Comparison of ENCODE assay signal across 19 cellular contexts in genomic region chr3:30704931-30705890, GRCh38.
DNase-seq lines count a peak whose midpoint lies in the region; ATAC-seq, FAIRE-seq and TF ChIP-seq lines count a peak whose summit lies in the region.
"Had no signal": no experiment of that assay in that cellular context is flagged by ENCODE, and none has a peak within 500 bp of the region (broad histone marks: within the 10 kb centered on the region; RNA-seq: fewer than 3 reads in every experiment).

No MANE protein-coding gene starts in this region.

- FAIRE-seq in astrocyte (lab: Jason Lieb, UNC) = peak; percentile 13
- FAIRE-seq: GM18507, HTR-8/SVneo had no signal

- H3K4me1 Mint-ChIP-seq in GM23338 (peaks cover 13% of the 10 kb centered on the region), astrocyte (ENCODE audit: low read depth, unreplicated experiment) (no peaks in the 10 kb centered on the region), neural progenitor cell (no peaks in the 10 kb centered on the region), Calu3 (ENCODE audit: low read depth, unreplicated experiment) (peaks cover 8% of the 10 kb centered on the region)

- H3K4me1 ChIP-seq in GM23338 (ENCODE audit: insufficient read depth) = peaks cover 14% of the 10 kb centered on the region
- no peaks in the 10 kb centered on the region for H3K4me1 ChIP-seq in astrocyte (ENCODE audit: insufficient read depth, low read length)
- H3K4me1 ChIP-seq in neural progenitor cell = no peaks in the 10 kb centered on the region
- no peaks in the 10 kb centered on the region for H3K4me1 ChIP-seq in Karpas-422 (ENCODE audit: low read length)

- H3K27ac Mint-ChIP-seq in GM23338 (no peak overlapping the region), astrocyte (ENCODE audit: unreplicated experiment) (no peak overlapping the region), neural progenitor cell (no peak overlapping the region), Calu3 (ENCODE audit: unreplicated experiment) (no peak overlapping the region)

- no peaks in the 10 kb centered on the region for H4K20me1 ChIP-seq in GM23338 (replicated peaks; ENCODE audit: insufficient read depth)
- no peaks in the 10 kb centered on the region for H4K20me1 ChIP-seq in astrocyte (ENCODE audit: insufficient read depth, low read length)
- no peaks in the 10 kb centered on the region for H4K20me1 ChIP-seq in neural progenitor cell (ENCODE audit: low read depth)
- no peaks in the 10 kb centered on the region for H4K20me1 ChIP-seq in Karpas-422 (ENCODE audit: insufficient read depth, low read depth, low read length)

- H3F3A ChIP-seq in GM23338 (replicated peaks; ENCODE audit: low read depth) (no peaks in the 10 kb centered on the region), neural progenitor cell (ENCODE audit: low read depth) (no peaks in the 10 kb centered on the region)

- CTCF ChIA-PET in Calu3 (lab: Charles Lee) = no interaction called here

- H3K27me3 ChIP-seq in GM23338 (ENCODE audit: insufficient read depth) (no peaks in the 10 kb centered on the region), astrocyte (ENCODE audit: insufficient read depth, low read length) (no peaks in the 10 kb centered on the region), neural progenitor cell (no peaks in the 10 kb centered on the region), Karpas-422 (ENCODE audit: low read length) (no peaks in the 10 kb centered on the region)

- no peak for ATAC-seq in GM23338
- ATAC-seq in GM19328 (IDR thresholded peaks at IDR 0.05; ENCODE audit: unreplicated experiment) = no peak
- ATAC-seq: HCT116, Panc1, SK-N-SH treated with all-trans-retinoic acid at 6 μM for 48 hours had no signal

- peaks cover 4% of the 10 kb centered on the region for H3K36me3 ChIP-seq in GM23338 (ENCODE audit: insufficient read depth)
- no peaks in the 10 kb centered on the region for H3K36me3 ChIP-seq in astrocyte (ENCODE audit: insufficient read depth, low read length)
- H3K36me3 ChIP-seq in neural progenitor cell = no peaks in the 10 kb centered on the region
- no peaks in the 10 kb centered on the region for H3K36me3 ChIP-seq in Karpas-422 (ENCODE audit: insufficient read depth, low read length)

- H3K9me2 ChIP-seq in GM23338 (ENCODE audit: insufficient read depth) = 0 out of 2 replicates have a peak, but pooled peaks cover 4% of the 10 kb centered on the region
- H3K9me2 ChIP-seq in Karpas-422 (replicated peaks; ENCODE audit: insufficient read depth, low read length) = no peaks in the 10 kb centered on the region; the same call in 1 of the 2 replicates

- peaks cover 3% of the 10 kb centered on the region for H3K9me3 ChIP-seq in astrocyte (ENCODE audit: insufficient read depth, low read depth, low read length)
- H3K9me3 ChIP-seq in neural progenitor cell (ENCODE audit: low read depth) = no peaks in the 10 kb centered on the region
- H3K9me3 ChIP-seq in Karpas-422 (ENCODE audit: low read length) = peaks cover 4% of the 10 kb centered on the region; the same call in 1 of the 2 replicates

- BruUV-seq in Calu3 (replicated peaks; lab: Mats Ljungman, UMichigan) = no TSS peak

- TF ChIP-seq CTCF in GM23338 (conservative IDR thresholded peaks at IDR 0.05; ENCODE audit: low read depth in 2 of 2) (no peak), astrocyte (IDR thresholded peaks at IDR 0.05; ENCODE audit: insufficient read depth, low read depth, low read length) (no peak), neural progenitor cell (IDR thresholded peaks at IDR 0.05) (no peak), Calu3 (IDR thresholded peaks at IDR 0.05; ENCODE audit: unreplicated experiment) (no peak)

- H3K36me3 Mint-ChIP-seq in GM23338 (ENCODE audit: low read depth) = peaks cover 54% of the 10 kb centered on the region
- peaks cover 6% of the 10 kb centered on the region for H3K36me3 Mint-ChIP-seq in astrocyte (ENCODE audit: low read depth, unreplicated experiment)
- H3K36me3 Mint-ChIP-seq in neural progenitor cell = peaks cover 5% of the 10 kb centered on the region
- no peaks in the 10 kb centered on the region for H3K36me3 Mint-ChIP-seq in Calu3 (ENCODE audit: insufficient read depth, unreplicated experiment)

- peaks cover 53% of the 10 kb centered on the region for H3K9me3 Mint-ChIP-seq in GM23338
- H3K9me3 Mint-ChIP-seq in astrocyte (ENCODE audit: unreplicated experiment) = peaks cover 12% of the 10 kb centered on the region
- peaks cover 14% of the 10 kb centered on the region for H3K9me3 Mint-ChIP-seq in neural progenitor cell
- H3K9me3 Mint-ChIP-seq in Calu3 (ENCODE audit: low read depth, unreplicated experiment) = peaks cover 7% of the 10 kb centered on the region

- intact Hi-C loops in Calu3 (cut with micrococcal nuclease; ENCODE audit: unreplicated experiment) = no loop called here

- H3K27me3 Mint-ChIP-seq in GM23338 (ENCODE audit: insufficient read depth, low read depth, poor library complexity) (no peaks in the 10 kb centered on the region), astrocyte (ENCODE audit: low read depth, unreplicated experiment) (no peaks in the 10 kb centered on the region), neural progenitor cell (ENCODE audit: insufficient read depth, low read depth) (no peaks in the 10 kb centered on the region), Calu3 (ENCODE audit: unreplicated experiment) (no peaks in the 10 kb centered on the region)

- H3K9ac ChIP-seq in astrocyte (ENCODE audit: low read length) (no peak overlapping the region), neural progenitor cell (no peak overlapping the region), Karpas-422 (ENCODE audit: low read length) (no peak overlapping the region)

- H2AFZ ChIP-seq in GM23338 (no peak overlapping the region), astrocyte (ENCODE audit: low read depth, low read length) (no peak overlapping the region), neural progenitor cell (replicated peaks) (peak overlapping the region; percentile 26), Karpas-422 (ENCODE audit: low read length) (no peak overlapping the region)

- H3K4me3 Mint-ChIP-seq in GM23338 (no peak overlapping the region), astrocyte (ENCODE audit: unreplicated experiment) (no peak overlapping the region), neural progenitor cell (no peak overlapping the region), Calu3 (ENCODE audit: low read depth, unreplicated experiment) (no peak overlapping the region)

- DNase-seq in GM23338 (ENCODE audit: low spot score) (no peak), astrocyte (ENCODE audit: low read depth) (no peak), kidney glomerular epithelial cell (lab: John Stamatoyannopoulos, UW) (peak; percentile 17), neural progenitor cell (ENCODE audit: low spot score) (no peak), Calu3 (no peak), Karpas-422 (no peak)
- DNase-seq: C1 segment of cervical spinal cord, COR-L47, DMS53, KBM-7, NCI-H1105, NCI-H187 treated with DMSO at 0.1 percent for 48 hours, Right ventricle myocardium superior had no signal

- H3K27ac ChIP-seq in GM23338 (ENCODE audit: low read depth) = peak overlapping the region; percentile 42; the same call in 1 of the 2 replicates
- H3K27ac ChIP-seq in astrocyte (ENCODE audit: low read depth, low read length) = no peak overlapping the region
- H3K27ac ChIP-seq in neural progenitor cell = no peak overlapping the region
- H3K27ac ChIP-seq in Karpas-422 (ENCODE audit: low read length) = no peak overlapping the region

- H3K4me2 ChIP-seq in GM23338 = peak overlapping the region; percentile 30; the same call in 1 of the 2 replicates
- H3K4me2 ChIP-seq in astrocyte (ENCODE audit: low read length) = no peak overlapping the region
- no peak overlapping the region for H3K4me2 ChIP-seq in neural progenitor cell
- no peak overlapping the region for H3K4me2 ChIP-seq in Karpas-422 (ENCODE audit: low read depth, low read length, poor library complexity, severe bottlenecking)

- no peak overlapping the region for H3K4me3 ChIP-seq in GM23338
- H3K4me3 ChIP-seq in astrocyte (ENCODE audit: insufficient read depth, low read depth, low read length) = no peak overlapping the region
- no peak overlapping the region for H3K4me3 ChIP-seq in neural progenitor cell
- no peak overlapping the region for H3K4me3 ChIP-seq in Karpas-422 (ENCODE audit: low read length)

- no peaks in the 10 kb centered on the region for H3K79me2 ChIP-seq in GM23338 (replicated peaks; ENCODE audit: insufficient read depth)
- no peaks in the 10 kb centered on the region for H3K79me2 ChIP-seq in astrocyte (ENCODE audit: insufficient read depth, low read length)
- H3K79me2 ChIP-seq in neural progenitor cell (ENCODE audit: low read depth) = no peaks in the 10 kb centered on the region
- H3K79me2 ChIP-seq in Karpas-422 (ENCODE audit: low read length) = no peaks in the 10 kb centered on the region

TF ChIP-seq in GM23338, 12 proteins besides CTCF, POLR2A, EP300 and RAD21:
- no peak for TF ChIP-seq NANOG (IDR thresholded peaks at IDR 0.05; ENCODE audit: borderline replicate concordance)
